ENCODE assay signal across 21 cellular contexts in genomic region chr12:131102493-131102931, GRCh38.
DNase-seq lines count a peak whose midpoint lies in the region; ATAC-seq and TF ChIP-seq lines count a peak whose summit lies in the region.
"Had no signal": no experiment of that assay in that cellular context is flagged by ENCODE, and none has a peak within 500 bp of the region (broad histone marks: within the 10 kb centered on the region; RNA-seq: fewer than 3 reads in every experiment).

No MANE protein-coding gene starts in this region.

- DNase-seq in cardiac septum (ENCODE audit: low spot score) (peak; percentile 54), left ventricle myocardium inferior (no peak), upper lobe of left lung (peak; percentile 10 to 67), NCI-H128 (lab: John Stamatoyannopoulos, UW; ENCODE audit: unreplicated experiment) (no peak), superior temporal gyrus (ENCODE audit: extremely low spot score) (no peak)
- DNase-seq in activated CD8-positive, alpha-beta memory T cell treated with anti-CD3 and anti-CD28 coated beads, Interleukin-2, amount 50 U/mL, for 48 hours = peak; percentile 25
- DNase-seq: activated CD4-positive, CD25-positive, alpha-beta regulatory T cell treated with anti-CD3 and anti-CD28 coated beads, Interleukin-2, amount 50 U/mL, for 72 hours; activated naive CD4-positive, alpha-beta T cell treated with anti-CD3 and anti-CD28 coated beads, Interleukin-2, amount 10 ng/mL, durations not matched to agents 7 days and 5 days; amygdala; dermis blood vessel endothelial cell; IMR-90; mucosa of descending colon; NCI-H526 treated with DMSO at 0.1 percent for 48 hours; stimulated activated CD4-positive, alpha-beta T cell treated with anti-CD3 and anti-CD28 coated beads, Interleukin-2, amount 100 ng/mL, for 48 hours; stimulated activated naive CD8-positive, alpha-beta T cell treated with anti-CD3 and anti-CD28 coated beads, Interleukin-15, Interleukin-2, amounts not matched to agents 100 U/mL and 50 U/mL, for 24 hours; trophoblast cell had no signal

- TF ChIP-seq CTCF in left ventricle myocardium inferior (IDR thresholded peaks at IDR 0.05; ENCODE audit: borderline replicate concordance) = no peak
- TF ChIP-seq CTCF in neural cell (IDR thresholded peaks at IDR 0.05; ENCODE audit: poor library complexity, severe bottlenecking) = no peak
- no peak for TF ChIP-seq CTCF in upper lobe of left lung (IDR thresholded peaks at IDR 0.05)

- H3K36me3 ChIP-seq in left ventricle myocardium inferior (peaks cover 19% of the 10 kb centered on the region), neural cell (ENCODE audit: insufficient read depth, low read length) (no peaks in the 10 kb centered on the region), upper lobe of left lung (peaks cover 0 to 10% (median 4%) of the 10 kb centered on the region in 4 donors)

- TF ChIP-seq EP300 in neural cell (conservative IDR thresholded peaks at IDR 0.05; ENCODE audit: poor library complexity, severe bottlenecking) (no peak), upper lobe of left lung (IDR thresholded peaks at IDR 0.05) (no peak)

- no peak overlapping the region for H3K4me2 ChIP-seq in neural cell (ENCODE audit: low read length)
- H3K4me2 ChIP-seq: smooth muscle cell had no signal

- H2AFZ ChIP-seq in neural cell (ENCODE audit: low read depth, low read length) = no peak overlapping the region

- H3K4me1 ChIP-seq in left ventricle myocardium inferior (peaks cover 15% of the 10 kb centered on the region), upper lobe of left lung (peaks cover 7 to 14% (median 10%) of the 10 kb centered on the region in 4 donors)

- H3K4me3 ChIP-seq in left ventricle myocardium inferior (no peak overlapping the region), neural cell (ENCODE audit: low read length) (peak overlapping the region; percentile 18), upper lobe of left lung (no peak overlapping the region)
- H3K4me3 ChIP-seq: cardiac muscle cell, mucosa of descending colon, smooth muscle cell had no signal

- ATAC-seq in upper lobe of left lung (ENCODE audit: low FRiP score in 2 of 2) (no peak), GM21737 (IDR thresholded peaks at IDR 0.05; ENCODE audit: unreplicated experiment) (no peak)
- ATAC-seq: left lobe of liver; mucosa of descending colon; stimulated activated naive CD8-positive, alpha-beta T cell treated with anti-CD3 and anti-CD28 coated beads, Interleukin-15, Interleukin-2, amounts not matched to agents 100 U/mL and 50 U/mL, for 24 hours had no signal

- no peak for TF ChIP-seq POLR2A in upper lobe of left lung (IDR thresholded peaks at IDR 0.05)

- no peaks in the 10 kb centered on the region for H4K20me1 ChIP-seq in neural cell (ENCODE audit: insufficient read depth)

- H3K79me2 ChIP-seq in neural cell (replicated peaks; ENCODE audit: insufficient read depth, low read length) = no peaks in the 10 kb centered on the region

- H3K9me2 ChIP-seq in neural cell (ENCODE audit: insufficient read depth, low read length) = no peaks in the 10 kb centered on the region

- no peak overlapping the region for H3K27ac ChIP-seq in left ventricle myocardium inferior (replicated peaks)
- H3K27ac ChIP-seq in neural cell (ENCODE audit: low read length) = no peak overlapping the region
- H3K27ac ChIP-seq in upper lobe of left lung = no peak overlapping the region
- H3K27ac ChIP-seq: cardiac muscle cell had no signal

- peak overlapping the region; percentile 46 for H3K9ac ChIP-seq in neural cell (ENCODE audit: low read length)

- no peaks in the 10 kb centered on the region for H3K27me3 ChIP-seq in left ventricle myocardium inferior (ENCODE audit: low read depth)
- H3K27me3 ChIP-seq in neural cell (ENCODE audit: insufficient read depth, low read depth, low read length) = no peaks in the 10 kb centered on the region
- H3K27me3 ChIP-seq in upper lobe of left lung = no peaks in the 10 kb centered on the region
- H3K27me3 ChIP-seq: cardiac muscle cell had no signal

- no peaks in the 10 kb centered on the region for H3F3A ChIP-seq in neural cell (ENCODE audit: insufficient read depth, low read length, poor library complexity, severe bottlenecking)

- WGBS in upper lobe of left lung, 2 donors = 91 to 93% methylated on average over 2 to 8 of the region's 10 CpGs

- no peak for TF ChIP-seq RAD21 in neural cell (conservative IDR thresholded peaks at IDR 0.05)

- intact Hi-C loops in cardiac septum (cut with DNase I) (loop anchor here (10.0 kb wide), 1 partner anchor 722 kb away; the partner anchor contains the start of gene MMP17), left ventricle myocardium inferior (cut with micrococcal nuclease) (no loop called here)

- H3K9me3 ChIP-seq in left ventricle myocardium inferior (replicated peaks) (no peaks in the 10 kb centered on the region), neural cell (ENCODE audit: low read length) (no peaks in the 10 kb centered on the region), upper lobe of left lung (no peaks in the 10 kb centered on the region)
- H3K9me3 ChIP-seq: mucosa of descending colon had no signal

TF ChIP-seq in neural cell, 6 proteins besides CTCF, POLR2A, EP300 and RAD21:
- no peak for TF ChIP-seq SMC3 (conservative IDR thresholded peaks at IDR 0.05; ENCODE audit: poor library complexity)
- TF ChIP-seq POLR2AphosphoS5 (IDR thresholded peaks at IDR 0.05) = no peak
- TF ChIP-seq TAF1 (IDR thresholded peaks at IDR 0.05; ENCODE audit: low read depth) = no peak
- TF ChIP-seq EZH2 (IDR thresholded peaks at IDR 0.05; ENCODE audit: borderline replicate concordance, insufficient read depth, low read length, poor library complexity, severe bottlenecking) = no peak
- TF ChIP-seq MXI1 (conservative IDR thresholded peaks at IDR 0.05; ENCODE audit: poor library complexity, severe bottlenecking) = no peak
- no peak for TF ChIP-seq REST (IDR thresholded peaks at IDR 0.05; ENCODE audit: borderline replicate concordance)

Comparison
In these comparisons a context has a peak if more than half of its experiments do, and no peak if none do; other contexts are left out.
1. DNase-seq: peak in cardiac septum (single experiment), activated CD8-positive, alpha-beta memory T cell treated with anti-CD3 and anti-CD28 coated beads, Interleukin-2, amount 50 U/mL, for 48 hours (single experiment) and upper lobe of left lung (2 of 2); none in left ventricle myocardium inferior (single experiment), NCI-H128 (single experiment) and superior temporal gyrus (single experiment).